Comparison of ENCODE assay signal across 34 cellular contexts in the genomic region with DNA sequence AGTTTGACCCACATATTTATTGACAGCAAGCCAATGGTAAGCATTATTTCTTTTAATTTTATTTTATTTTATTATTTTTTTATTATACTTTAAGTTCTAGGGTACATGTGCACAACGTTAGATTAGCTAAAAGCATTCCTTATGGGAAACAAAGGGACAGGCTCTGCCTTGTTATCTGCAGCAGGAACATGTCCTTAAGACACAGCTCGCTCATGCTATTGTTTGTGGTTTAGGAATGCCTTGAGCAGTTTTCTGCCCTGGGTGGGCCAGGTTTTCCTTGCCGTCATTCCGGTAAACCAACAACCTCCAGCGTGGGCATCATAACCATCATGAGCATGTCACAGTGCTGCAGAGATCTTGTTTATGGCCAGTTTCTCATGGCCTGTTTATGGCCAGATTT.
"Had no signal": no experiment of that assay in that cellular context is flagged by ENCODE, and none has a peak within 500 bp of the region (broad histone marks: within the 10 kb centered on the region; RNA-seq: fewer than 3 reads in every experiment).

No MANE protein-coding gene starts in this region.

- H3K36me3 ChIP-seq: MG63 had no signal

- DNase-seq: Karpas-422, Kasumi-1, MG63, MM.1S, MV-4-11, NCI-H1048, NCI-H1092, NCI-H1092 treated with DMSO at 0.1 percent for 48 hours, NCI-H1105, NCI-H1417, NCI-H1417 treated with DMSO at 0.1 percent for 48 hours, NCI-H1436, NCI-H1436 treated with DMSO at 0.1 percent for 48 hours, NCI-H146, NCI-H1694, NCI-H1694 treated with DMSO at 0.1 percent for 48 hours, NCI-H187, NCI-H187 treated with DMSO at 0.1 percent for 48 hours, NCI-H1930, NCI-H2029, NCI-H2029 treated with DMSO at 0.1 percent for 48 hours, NCI-H2081, NCI-H2081 treated with DMSO at 0.1 percent for 48 hours, NCI-H2107, NCI-H2171, NCI-H2171 treated with DMSO at 0.1 percent for 48 hours, NCI-H2227 treated with DMSO at 0.1 percent for 48 hours, NCI-H226, NCI-H345, NCI-H446, NCI-H446 treated with DMSO at 0.1 percent for 48 hours, NCI-H510A, NCI-H510A treated with DMSO at 0.1 percent for 48 hours, NCI-H524 had no signal

- H3K9me3 ChIP-seq: MG63 had no signal

- H3K27me3 ChIP-seq: MG63 had no signal

- H3K4me3 ChIP-seq: MG63 had no signal
